Comparison of ENCODE assay signal across 1 cellular context in genomic region chr17:8420041-8420934, GRCh38.
TF ChIP-seq lines count a peak whose summit lies in the region.

No MANE protein-coding gene starts in this region.

TF ChIP-seq in HepG2, 621 proteins besides CTCF, POLR2A, EP300 and RAD21 (continued from another document and continues in another):
- TF ChIP-seq ASH2L (IDR thresholded peaks at IDR 0.05; ENCODE audit: insufficient read length, low read depth, low read length), result peak; percentile 71
- TF ChIP-seq ZNF207 (IDR thresholded peaks at IDR 0.05; ENCODE audit: borderline replicate concordance), result no peak
- TF ChIP-seq ESRRA (CRISPR knock-in tag; IDR thresholded peaks at IDR 0.05; ENCODE audit: low read depth), result peak; percentile 98
- no peak for TF ChIP-seq ZSCAN21 (CRISPR knock-in tag; IDR thresholded peaks at IDR 0.05; ENCODE audit: borderline replicate concordance)
- peak; percentile 41; the same call in 1 of the 2 replicates for TF ChIP-seq SMC3 (IDR thresholded peaks at IDR 0.05; ENCODE audit: low read length)
- TF ChIP-seq MZF1 (CRISPR knock-in tag; IDR thresholded peaks at IDR 0.05; ENCODE audit: borderline replicate concordance), result no peak
- TF ChIP-seq ELF3 (CRISPR knock-in tag; IDR thresholded peaks at IDR 0.05), result peak; percentile 80
- no peak for TF ChIP-seq EED (CRISPR knock-in tag; IDR thresholded peaks at IDR 0.05)
- TF ChIP-seq ZXDC (CRISPR knock-in tag; IDR thresholded peaks at IDR 0.05), result no peak
- 0 out of 2 replicates have a peak, but pooled peaks have one; percentile 32 for TF ChIP-seq SMARCC2 (IDR thresholded peaks at IDR 0.05)
- peak; percentile 66; the same call in 1 of the 2 replicates for TF ChIP-seq PRDM10 (CRISPR knock-in tag; IDR thresholded peaks at IDR 0.05; ENCODE audit: low read depth)
- peak; percentile 92 for TF ChIP-seq ZNF362 (CRISPR knock-in tag; IDR thresholded peaks at IDR 0.05; ENCODE audit: borderline replicate concordance)
- no peak for TF ChIP-seq NFE2L1 (CRISPR knock-in tag; IDR thresholded peaks at IDR 0.05; ENCODE audit: borderline replicate concordance)
- TF ChIP-seq BCL3 (CRISPR knock-in tag; IDR thresholded peaks at IDR 0.05), result no peak
- TF ChIP-seq POLR2AphosphoS5 (IDR thresholded peaks at IDR 0.05; ENCODE audit: low read depth, low read length), result no peak
- no peak for TF ChIP-seq DNMT3B (CRISPR knock-in tag; conservative IDR thresholded peaks at IDR 0.05)
- no peak for TF ChIP-seq SIN3B (IDR thresholded peaks at IDR 0.05; ENCODE audit: low read length)
- peak; percentile 27; the same call in 1 of the 2 replicates for TF ChIP-seq ARNT2 (CRISPR knock-in tag; IDR thresholded peaks at IDR 0.05; ENCODE audit: low read depth)
- TF ChIP-seq CCDC6 (CRISPR knock-in tag; IDR thresholded peaks at IDR 0.05), result no peak; the same call in 1 of the 2 replicates
- TF ChIP-seq ZBTB2 (CRISPR knock-in tag; IDR thresholded peaks at IDR 0.05; ENCODE audit: low read depth), result no peak
- 0 out of 2 replicates have a peak, but pooled peaks have one; percentile 18 for TF ChIP-seq ZNF24 (IDR thresholded peaks at IDR 0.05)
- peak; percentile 61; the same call in 1 of the 2 replicates for TF ChIP-seq ZBTB7B (CRISPR knock-in tag; IDR thresholded peaks at IDR 0.05)
- TF ChIP-seq FOXA3 (CRISPR knock-in tag; IDR thresholded peaks at IDR 0.05), result peak; percentile 98
- TF ChIP-seq TOPORS (CRISPR knock-in tag; IDR thresholded peaks at IDR 0.05), result 0 out of 2 replicates have a peak, but pooled peaks have one; percentile 49
- TF ChIP-seq NFAT5 (CRISPR knock-in tag; IDR thresholded peaks at IDR 0.05), result no peak
- no peak for TF ChIP-seq MXD3 (CRISPR knock-in tag; IDR thresholded peaks at IDR 0.05)
- TF ChIP-seq PHF5A (CRISPR knock-in tag; IDR thresholded peaks at IDR 0.05; ENCODE audit: low read depth, unreplicated experiment), result peak; percentile 83
- TF ChIP-seq CREB1 (IDR thresholded peaks at IDR 0.05), result peak; percentile 53; the same call in 1 of the 2 replicates
- peak; percentile 87 for TF ChIP-seq CREB1 (CRISPR knock-in tag; IDR thresholded peaks at IDR 0.05)
- no peak for TF ChIP-seq ADNP (CRISPR knock-in tag; IDR thresholded peaks at IDR 0.05)
- no peak for TF ChIP-seq E2F5 (CRISPR knock-in tag; conservative IDR thresholded peaks at IDR 0.05)
- peak; percentile 98 for TF ChIP-seq HMG20A (CRISPR knock-in tag; IDR thresholded peaks at IDR 0.05; ENCODE audit: borderline replicate concordance)
- peak; percentile 61; the same call in 1 of the 2 replicates for TF ChIP-seq ZNF33A (CRISPR knock-in tag; IDR thresholded peaks at IDR 0.05; ENCODE audit: borderline replicate concordance)
- no peak for TF ChIP-seq CBX2 (IDR thresholded peaks at IDR 0.05; ENCODE audit: low read depth, low read length)
- TF ChIP-seq CBX2 (CRISPR knock-in tag; IDR thresholded peaks at IDR 0.05; ENCODE audit: low read depth), result no peak
- peak; percentile 98 for TF ChIP-seq TBL1XR1 (IDR thresholded peaks at IDR 0.05; ENCODE audit: borderline replicate concordance, low read length, partially characterized antibody)
- TF ChIP-seq ZNF567 (CRISPR knock-in tag; IDR thresholded peaks at IDR 0.05; ENCODE audit: borderline replicate concordance), result no peak
- TF ChIP-seq ZNF788 (CRISPR knock-in tag; IDR thresholded peaks at IDR 0.05; ENCODE audit: borderline replicate concordance), result peak; percentile 83; the same call in 1 of the 2 replicates
- TF ChIP-seq TFE3 (CRISPR knock-in tag; IDR thresholded peaks at IDR 0.05), result 0 out of 2 replicates have a peak, but pooled peaks have one; percentile 44
- no peak for TF ChIP-seq BRD4 (CRISPR knock-in tag; IDR thresholded peaks at IDR 0.05)
- TF ChIP-seq ZNF335 (CRISPR knock-in tag; IDR thresholded peaks at IDR 0.05), result 0 out of 2 replicates have a peak, but pooled peaks have one; percentile 58
- no peak for TF ChIP-seq NFATC3 (CRISPR knock-in tag; IDR thresholded peaks at IDR 0.05)
